ENCODE assay signal across 12 cellular contexts in genomic region chr5:73213566-73213998, GRCh38. TPM values are rescaled to one million over a fixed set of nuclear protein-coding genes. Genes with fewer than 3 reads are reported as not detected.
DNase-seq lines count a peak whose midpoint lies in the region; ATAC-seq, FAIRE-seq and TF ChIP-seq lines count a peak whose summit lies in the region.
"Had no signal": no experiment of that assay in that cellular context is flagged by ENCODE, and none has a peak within 500 bp of the region (broad histone marks: within the 10 kb centered on the region; RNA-seq: fewer than 3 reads in every experiment).

No MANE protein-coding gene starts in this region.

- peak overlapping the region; percentile 0; the same call in 1 of the 2 replicates for H3K4me2 ChIP-seq in GM12878 (ENCODE audit: control insufficient read depth, insufficient read depth)

- TF ChIP-seq CTCF in GM12878 (IDR thresholded peaks at IDR 0.05 in 2 of 3, conservative IDR thresholded peaks at IDR 0.05 in 1 of 3; ENCODE audit: control insufficient read depth in 2 of 3, extremely low read depth in 1 of 3, insufficient read depth in 1 of 3, low read depth in 3 of 3, low read length in 3 of 3) = no peak
- no peak for TF ChIP-seq CTCF in type B pancreatic cell (conservative IDR thresholded peaks at IDR 0.05)

- peaks cover 16% of the 10 kb centered on the region for H3K4me1 Mint-ChIP-seq in type B pancreatic cell (ENCODE audit: unreplicated experiment)

- TF ChIP-seq EP300 in GM12878 (IDR thresholded peaks at IDR 0.05; ENCODE audit: borderline replicate concordance in 1 of 2, control insufficient read depth in 1 of 2, low read depth in 2 of 2, low read length in 2 of 2) = no peak

- peaks cover 95% of the 10 kb centered on the region for H3K27me3 Mint-ChIP-seq in type B pancreatic cell

- peak; percentile 19 for DNase-seq in stimulated activated CD4-positive, alpha-beta T cell treated with anti-CD3 and anti-CD28 coated beads, Interleukin-1b, Interleukin-23, amount 100 ng/mL, for 48 hours
- no peak for DNase-seq in stimulated activated CD4-positive, alpha-beta T cell treated with anti-CD3 and anti-CD28 coated beads, Interleukin-4, amount 100 ng/mL, for 1 hour
- peak; percentile 25 for DNase-seq in GM12878 (ENCODE audit: low read depth, low spot score)
- DNase-seq in type B pancreatic cell (ENCODE audit: extremely low spot score, unreplicated experiment) = no peak
- DNase-seq in globus pallidus (ENCODE audit: low spot score) = no peak
- no peak for DNase-seq in occipital lobe (lab: John Stamatoyannopoulos, UW)
- DNase-seq: activated gamma-delta T cell treated with Interleukin-2 at 50 U/mL for 16 hours, right lobe of liver had no signal

- ATAC-seq in HG03342 (IDR thresholded peaks at IDR 0.05; ENCODE audit: unreplicated experiment) (peak; percentile 43), GM12878 (peak; percentile 39), GM21515 (IDR thresholded peaks at IDR 0.05; ENCODE audit: unreplicated experiment) (no peak)
- ATAC-seq: Panc1, right lobe of liver had no signal

- intact Hi-C loops in GM12878 (cut with micrococcal nuclease; ENCODE audit: unreplicated experiment) = no loop called here

- H3K36me3 Mint-ChIP-seq in type B pancreatic cell = no peaks in the 10 kb centered on the region

- no peak overlapping the region for H3K27ac Mint-ChIP-seq in type B pancreatic cell

- WGBS in GM12878 (ENCODE audit: insufficient coverage, insufficient replicate concordance, low lambda C conversion rate, missing lambda C conversion rate) = 17% methylated on average over 6 of the region's 6 CpGs

- CTCF ChIA-PET in GM12878 (lab: Yijun Ruan, JAX) = interaction anchor here (2.3 kb wide), 1 partner anchor 238 kb away, joined by 8 read pairs; no protein-coding TSS in a partner anchor

- no TSS peak for BruUV-seq in GM12878 (replicated peaks; lab: Mats Ljungman, UMichigan)

- peaks cover 7% of the 10 kb centered on the region for H3K9me3 Mint-ChIP-seq in type B pancreatic cell

- H3K36me3 ChIP-seq in GM12878 (ENCODE audit: control insufficient read depth in 2 of 2, insufficient read depth in 2 of 2, low read length in 1 of 2) = no peaks in the 10 kb centered on the region
- H3K36me3 ChIP-seq: right lobe of liver had no signal

- no peaks in the 10 kb centered on the region for H3K79me2 ChIP-seq in GM12878 (ENCODE audit: control insufficient read depth, insufficient read depth, low read length)

- H4K20me1 ChIP-seq in GM12878 (ENCODE audit: control insufficient read depth, insufficient read depth) = no peaks in the 10 kb centered on the region

- no peak overlapping the region for H3K4me3 ChIP-seq in GM12878
- H3K4me3 ChIP-seq: right lobe of liver had no signal

- peaks cover 14 to 16% of the 10 kb centered on the region in 2 experiments for H3K27me3 ChIP-seq in GM12878 (replicated peaks in 1 of 2; ENCODE audit: control insufficient read depth in 2 of 2, insufficient read depth in 2 of 2, low read length in 1 of 2)

- no peak for FAIRE-seq in GM12878 (lab: Jason Lieb, UNC)
- FAIRE-seq: G401.6 had no signal

- RAD21 ChIA-PET in GM12878 (lab: Charles Lee; ENCODE audit: unreplicated experiment) = no interaction called here

- H3K4me1 ChIP-seq in GM12878 (ENCODE audit: control insufficient read depth, insufficient read depth, low read length) = peaks cover 7% of the 10 kb centered on the region

- POLR2A ChIA-PET in GM12878 (lab: Charles Lee) = no interaction called here

- no peak overlapping the region for H2AFZ ChIP-seq in GM12878 (ENCODE audit: control insufficient read depth, low read depth, low read length)

- in situ Hi-C loops in GM12878 (cut with MboI) = no loop called here

- TF ChIP-seq RAD21 in GM12878 (IDR thresholded peaks at IDR 0.05; ENCODE audit: insufficient read depth, low read depth, low read length) = no peak

- no peak overlapping the region for H3K27ac ChIP-seq in GM12878 (ENCODE audit: control insufficient read depth, insufficient read depth)
- H3K27ac ChIP-seq: right lobe of liver had no signal

- H3K4me3 Mint-ChIP-seq in type B pancreatic cell = peak overlapping the region; percentile 19

- SMC1A ChIA-PET in GM12878 (lab: Charles Lee; ENCODE audit: uncharacterized antibody, unreplicated experiment) = no interaction called here

- no peaks in the 10 kb centered on the region for H3K9me3 ChIP-seq in GM12878 (replicated peaks; ENCODE audit: control insufficient read depth, insufficient read depth, low read length)
- H3K9me3 ChIP-seq: right lobe of liver had no signal

- H3K9ac ChIP-seq in GM12878 (ENCODE audit: control insufficient read depth, insufficient read depth, low read length) = no peak overlapping the region

- no peak for TF ChIP-seq POLR2A in GM12878 (IDR thresholded peaks at IDR 0.05; ENCODE audit: low read depth, low read length)

TF ChIP-seq in GM12878, 131 proteins besides CTCF, POLR2A, EP300 and RAD21:
- TF ChIP-seq ETV6 (conservative IDR thresholded peaks at IDR 0.05 in 1 of 2, IDR thresholded peaks at IDR 0.05 in 1 of 2; ENCODE audit: borderline replicate concordance in 1 of 2, low read depth in 1 of 2) (0 out of 4 replicates have a peak, but pooled peaks of 1 of the 2 experiments have one; percentile 16), IKZF2 (IDR thresholded peaks at IDR 0.05) (peak in 1 of 2 experiments; percentile 20; a peak in 2 of 4 replicates), JUNB (IDR thresholded peaks at IDR 0.05) (peak; percentile 42; the same call in 1 of the 2 replicates), EED (IDR thresholded peaks at IDR 0.05; ENCODE audit: low read depth) (peak; percentile 49; the same call in 1 of the 2 replicates), POU2F2 (IDR thresholded peaks at IDR 0.05; ENCODE audit: borderline replicate concordance, low read depth, low read length) (0 out of 3 replicates have a peak, but pooled peaks have one; percentile 45), ATF2 (IDR thresholded peaks at IDR 0.05; ENCODE audit: low read length) (no peak), SREBF2 (IDR thresholded peaks at IDR 0.05; ENCODE audit: low read length) (no peak), GATAD2B (conservative IDR thresholded peaks at IDR 0.05; ENCODE audit: low read depth) (no peak), BCL11A (IDR thresholded peaks at IDR 0.05; ENCODE audit: low read depth, low read length) (0 out of 2 replicates have a peak, but pooled peaks have one; percentile 7), IRF4 (IDR thresholded peaks at IDR 0.05; ENCODE audit: low read depth, low read length) (0 out of 2 replicates have a peak, but pooled peaks have one; percentile 67)

RNA-seq across cellular contexts. Expression of gene TMEM174, which starts 40.6 kb away (rescaled TPM):
- not detected in 2 replicates for total RNA-seq in GM12878 (2013; cell fraction: nucleolus; rRNA removed)
- total RNA-seq in GM12878 (2014; rRNA removed) = not detected in 2 replicates
- total RNA-seq in GM12878 (2014; rRNA removed; fragmentation: Illumina TruSeq; extraction: Trizol) = not detected in 2 replicates
- not detected in 2 replicates for total RNA-seq in GM12878 (2021)
- polyA plus RNA-seq in GM12878 (2011; ENCODE audit: low read depth) = not detected
- polyA plus RNA-seq in GM12878 (2011; rRNA removed) = not detected in 2 replicates
- not detected in 2 replicates for polyA plus RNA-seq in GM12878 (2011; cell fraction: cytosol; rRNA removed)
- polyA plus RNA-seq in GM12878 (2011; cell fraction: nucleus; rRNA removed) = not detected in 2 replicates
- polyA plus RNA-seq in GM12878 (2012) = not detected in 2 replicates
- not detected in 2 replicates for polyA plus RNA-seq in GM12878 (2014; fragmentation: Illumina TruSeq; extraction: Trizol)
- not detected for polyA plus RNA-seq in GM12878 (2014; fragmentation: Nextera tagmentation; extraction: Ambion mirVana)
- not detected in 2 replicates for polyA plus RNA-seq in GM12878 (2014; rRNA removed)
- polyA plus RNA-seq in GM12878 (2016; fragmentation: Nextera tagmentation; extraction: Ambion mirVana) = not detected
- polyA minus RNA-seq in GM12878 (2011; rRNA and poly(A)+ RNA removed) = not detected in 2 replicates
- not detected in 2 replicates for polyA minus RNA-seq in GM12878 (2011; cell fraction: cytosol; rRNA and poly(A)+ RNA removed)
- not detected in 2 replicates for polyA minus RNA-seq in GM12878 (2011; cell fraction: nucleus; rRNA and poly(A)+ RNA removed)
- total RNA-seq in type B pancreatic cell (ENCODE audit: low replicate concordance) = not detected in 2 replicates
- total RNA-seq in occipital lobe = not detected
- total RNA-seq: right lobe of liver had no signal

Comparison
In these comparisons a context has a peak if more than half of its experiments do, and no peak if none do; other contexts are left out.
1. DNase-seq: peak in stimulated activated CD4-positive, alpha-beta T cell treated with anti-CD3 and anti-CD28 coated beads, Interleukin-1b, Interleukin-23, amount 100 ng/mL, for 48 hours (single experiment) and GM12878 (single experiment); none in stimulated activated CD4-positive, alpha-beta T cell treated with anti-CD3 and anti-CD28 coated beads, Interleukin-4, amount 100 ng/mL, for 1 hour (single experiment), type B pancreatic cell (single experiment), globus pallidus (single experiment) and occipital lobe (single experiment).